In genomic region chr1:156176610-156177210, GRCh38 we compare ENCODE assay signal across 14 cellular contexts.
"Had no signal": no experiment of that assay in that cellular context is flagged by ENCODE, and none has a peak within 500 bp of the region (broad histone marks: within the 10 kb centered on the region; RNA-seq: fewer than 3 reads in every experiment).

No MANE protein-coding gene starts in this region.

- H3K4me1 ChIP-seq: gastroesophageal sphincter, psoas muscle, testis had no signal

- ATAC-seq: activated naive CD8-positive, alpha-beta T cell treated with anti-CD3 and anti-CD28 coated beads, Interleukin-2, amount 50 U/mL, for 24 hours; gastroesophageal sphincter; psoas muscle had no signal

- H3K27me3 Mint-ChIP-seq: activated CD4-positive, alpha-beta memory T cell treated with anti-CD3 and anti-CD28 coated beads, Interleukin-2, amount 10 ng/mL, durations not matched to agents 7 days and 5 days; stimulated activated naive CD8-positive, alpha-beta T cell treated with anti-CD3 and anti-CD28 coated beads, Interleukin-15, Interleukin-2, amounts not matched to agents 100 ng/mL and 50 ng/mL, for 24 hours had no signal

- H3K27ac Mint-ChIP-seq: activated CD4-positive, alpha-beta memory T cell treated with anti-CD3 and anti-CD28 coated beads, Interleukin-2, amount 10 ng/mL, durations not matched to agents 7 days and 5 days; activated naive CD8-positive, alpha-beta T cell treated with anti-CD3 and anti-CD28 coated beads, Interleukin-2, amount 50 U/mL, for 24 hours; activated T-cell treated with anti-CD3 and anti-CD28 coated beads, Interleukin-2, amount 50 U/mL, for 72 hours; stimulated activated naive CD8-positive, alpha-beta T cell treated with anti-CD3 and anti-CD28 coated beads, Interleukin-15, Interleukin-2, amounts not matched to agents 100 ng/mL and 50 ng/mL, for 24 hours had no signal

- H3K4me3 ChIP-seq: cardiac muscle cell, gastroesophageal sphincter, psoas muscle, testis had no signal

- H3K36me3 ChIP-seq: cardiac muscle cell had no signal

- H3K9me3 ChIP-seq: gastroesophageal sphincter, psoas muscle, testis had no signal

- H3K4me3 Mint-ChIP-seq: activated CD4-positive, alpha-beta memory T cell treated with anti-CD3 and anti-CD28 coated beads, Interleukin-2, amount 10 ng/mL, durations not matched to agents 7 days and 5 days; activated naive CD8-positive, alpha-beta T cell treated with anti-CD3 and anti-CD28 coated beads, Interleukin-2, amount 50 U/mL, for 24 hours; activated T-cell treated with anti-CD3 and anti-CD28 coated beads, Interleukin-2, amount 50 U/mL, for 72 hours; stimulated activated naive CD8-positive, alpha-beta T cell treated with anti-CD3 and anti-CD28 coated beads, Interleukin-15, Interleukin-2, amounts not matched to agents 100 ng/mL and 50 ng/mL, for 24 hours had no signal

- H3K27ac ChIP-seq: cardiac muscle cell, gastroesophageal sphincter, psoas muscle, testis had no signal

- H3K27me3 ChIP-seq: cardiac muscle cell, testis had no signal

- DNase-seq: activated CD4-positive, alpha-beta memory T cell treated with anti-CD3 and anti-CD28 coated beads, Interleukin-2, amount 10 ng/mL, durations not matched to agents 7 days and 5 days; activated CD4-positive, alpha-beta T cell treated with anti-CD3 and anti-CD28 coated beads for 1 hour; activated CD8-positive, alpha-beta memory T cell treated with anti-CD3 and anti-CD28 coated beads, Interleukin-2, amount 50 U/mL, for 4 hours; activated naive CD8-positive, alpha-beta T cell treated with anti-CD3 and anti-CD28 coated beads, Interleukin-2, amount 50 U/mL, for 24 hours; activated T-cell treated with anti-CD3 and anti-CD28 coated beads, Interleukin-2, amount 50 U/mL, for 72 hours; midbrain; psoas muscle; stimulated activated CD4-positive, alpha-beta T cell treated with anti-CD3 and anti-CD28 coated beads, Interleukin-12 subunit alpha, Interleukin-12 subunit beta, amount 100 ng/mL, for 4 hours; SW 1271; T-helper 9 cell; testis had no signal
